8 cellular contexts compared by ENCODE assay signal in the genomic region with DNA sequence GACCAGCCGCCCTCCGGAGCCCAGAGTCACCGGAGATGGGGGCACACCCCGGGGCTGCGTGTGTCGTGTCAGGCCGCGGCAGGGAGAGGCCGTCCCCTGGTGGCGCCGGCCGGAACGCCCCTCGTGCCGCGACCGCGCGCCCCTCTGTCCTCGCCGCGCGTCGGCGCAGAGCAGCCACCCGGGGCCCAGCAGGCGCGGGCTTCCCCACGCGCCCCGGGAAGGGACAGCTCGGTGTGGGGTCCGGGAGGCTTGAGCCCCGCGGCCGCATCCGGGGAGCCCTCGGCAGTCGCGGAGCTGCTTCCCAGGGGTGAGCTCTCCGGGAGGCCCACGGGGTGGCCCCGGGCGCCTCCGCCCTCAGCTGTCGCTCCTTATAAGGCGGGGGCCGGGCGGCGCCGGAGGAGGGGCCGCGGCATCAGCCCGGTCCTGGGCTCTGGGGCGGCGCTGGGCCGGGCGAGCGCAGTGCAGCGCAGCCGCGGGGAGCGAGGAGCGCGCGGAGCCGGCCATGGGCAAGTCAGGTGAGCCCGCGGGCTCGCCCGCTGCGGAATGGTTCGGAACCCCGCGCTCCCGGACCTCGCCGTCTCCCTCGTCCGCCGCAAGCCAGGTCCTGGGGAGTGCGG. TPM values are rescaled to one million over a fixed set of nuclear protein-coding genes. Genes with fewer than 3 reads are reported as not detected.
DNase-seq lines count a peak whose midpoint lies in the region; ATAC-seq and TF ChIP-seq lines count a peak whose summit lies in the region.

A gene with protein sequence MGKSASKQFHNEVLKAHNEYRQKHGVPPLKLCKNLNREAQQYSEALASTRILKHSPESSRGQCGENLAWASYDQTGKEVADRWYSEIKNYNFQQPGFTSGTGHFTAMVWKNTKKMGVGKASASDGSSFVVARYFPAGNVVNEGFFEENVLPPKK (plus strand): TSS at position 457 of the 617 bp plus-strand sequence. CDS start 46 bp downstream, at position 503.

- H3K27me3 ChIP-seq in ACC112 (ENCODE audit: insufficient read depth, low read length) (no peaks in the 10 kb centered on the region), endodermal cell (ENCODE audit: control insufficient read depth, insufficient read depth, low read length, poor library complexity, severe bottlenecking) (peaks cover 16% of the 10 kb centered on the region)

- no peaks in the 10 kb centered on the region for H3K9me3 Mint-ChIP-seq in endodermal cell

- WGBS in endodermal cell (ENCODE audit: insufficient coverage in 1 of 2, insufficient read length in 1 of 2), 2 experiments = 0% methylated on average over 31 to 82 of the region's 82 CpGs
- WGBS in mesodermal cell (ENCODE audit: insufficient coverage in 2 of 2), 2 experiments = 0 to 1% methylated on average over 75 of the region's 82 CpGs

- peak within 1 kb of the TSS; percentile 81 for H2AFZ ChIP-seq in ACC112 (ENCODE audit: low read length, unreplicated experiment)

- no peaks in the 10 kb centered on the region for H3K9me3 ChIP-seq in endodermal cell (ENCODE audit: control insufficient read depth, low read length)
- H3K9me3 ChIP-seq in mesodermal cell (ENCODE audit: control insufficient read depth, low read length) = no peaks in the 10 kb centered on the region

- ATAC-seq in GM18508 (IDR thresholded peaks at IDR 0.05; ENCODE audit: insufficient read depth, unreplicated experiment) (peak; percentile 44), HG02973 (IDR thresholded peaks at IDR 0.05; ENCODE audit: unreplicated experiment) (peak; percentile 91)

- peak within 1 kb of the TSS; percentile 70 for H3K4me3 Mint-ChIP-seq in endodermal cell

- H3K79me2 ChIP-seq in ACC112 (ENCODE audit: control insufficient read depth, insufficient read depth, low read length, unreplicated experiment) = no peaks in the 10 kb centered on the region

- peak within 1 kb of the TSS; percentile 23 for H3K27ac Mint-ChIP-seq in endodermal cell

- peak; percentile 60 for TF ChIP-seq CTCF in endodermal cell (conservative IDR thresholded peaks at IDR 0.05)

- H3K4me3 ChIP-seq in ACC112 (ENCODE audit: low read depth, low read length) (peak within 1 kb of the TSS; percentile 87), endodermal cell (ENCODE audit: low read length) (peak within 1 kb of the TSS; percentile 91), mesodermal cell (ENCODE audit: extremely low read depth, insufficient read depth, low read length, poor library complexity, severe bottlenecking) (peak within 1 kb of the TSS; percentile 72)

- H3K4me1 ChIP-seq in ACC112 (ENCODE audit: control insufficient read depth, insufficient read depth, low read length, unreplicated experiment) = peaks cover 11% of the 10 kb centered on the region
- no peaks in the 10 kb centered on the region for H3K4me1 ChIP-seq in endodermal cell (ENCODE audit: control insufficient read depth, insufficient read depth, low read length)
- H3K4me1 ChIP-seq in mesodermal cell (ENCODE audit: control insufficient read depth, insufficient read depth, low read length, poor library complexity, severe bottlenecking) = no peaks in the 10 kb centered on the region

- peak; percentile 79 for DNase-seq in NCI-H69 (lab: John Stamatoyannopoulos, UW)
- peak; percentile 36 to 63 for DNase-seq in activated CD8-positive, alpha-beta memory T cell treated with anti-CD3 and anti-CD28 coated beads for 4 hours (ENCODE audit: low read depth in 2 of 2)
- DNase-seq in endodermal cell = peak; percentile 84
- peak; percentile 48 for DNase-seq in stimulated activated CD8-positive, alpha-beta memory T cell treated with anti-CD3 and anti-CD28 coated beads, Interleukin-15, amount 100 ng/mL, for 1 hour (ENCODE audit: low read depth)

- no peaks in the 10 kb centered on the region for H3K36me3 Mint-ChIP-seq in endodermal cell (ENCODE audit: low read depth)

- H3K9ac ChIP-seq in endodermal cell (ENCODE audit: extremely low read depth, low read length, poor library complexity, severe bottlenecking) = peak within 1 kb of the TSS; percentile 66

- H3K27ac ChIP-seq in ACC112 (ENCODE audit: low read depth, low read length) = no peak within 1 kb of the TSS
- H3K27ac ChIP-seq in endodermal cell (ENCODE audit: low read depth, low read length) = no peak within 1 kb of the TSS
- H3K27ac ChIP-seq in mesodermal cell (ENCODE audit: low read depth, low read length, severe bottlenecking) = no peak within 1 kb of the TSS

- H3K4me1 Mint-ChIP-seq in endodermal cell = peaks cover 25% of the 10 kb centered on the region

- peaks cover 71% of the 10 kb centered on the region for H3K27me3 Mint-ChIP-seq in endodermal cell (ENCODE audit: insufficient read depth)

- H3K36me3 ChIP-seq in ACC112 (ENCODE audit: insufficient read depth, low read length) (no peaks in the 10 kb centered on the region), endodermal cell (ENCODE audit: control insufficient read depth, insufficient read depth, low read length) (no peaks in the 10 kb centered on the region), mesodermal cell (ENCODE audit: control insufficient read depth, insufficient read depth, low read length) (no peaks in the 10 kb centered on the region)

RNA-seq across cellular contexts. Expression of the gene that starts here (rescaled TPM):
- total RNA-seq in endodermal cell = 10 to 100 TPM; 38.6 to 54.2 TPM
- polyA plus RNA-seq in endodermal cell (2013, experiment 1 of 2) = 26.4 TPM
- 34.6 TPM for polyA plus RNA-seq in endodermal cell (2013, experiment 2 of 2)
- polyA plus RNA-seq in mesodermal cell (2013, experiment 1 of 2) = 37.2 TPM
- 41.1 TPM for polyA plus RNA-seq in mesodermal cell (2013, experiment 2 of 2)
